8 cellular contexts compared by ENCODE assay signal in the genomic region with DNA sequence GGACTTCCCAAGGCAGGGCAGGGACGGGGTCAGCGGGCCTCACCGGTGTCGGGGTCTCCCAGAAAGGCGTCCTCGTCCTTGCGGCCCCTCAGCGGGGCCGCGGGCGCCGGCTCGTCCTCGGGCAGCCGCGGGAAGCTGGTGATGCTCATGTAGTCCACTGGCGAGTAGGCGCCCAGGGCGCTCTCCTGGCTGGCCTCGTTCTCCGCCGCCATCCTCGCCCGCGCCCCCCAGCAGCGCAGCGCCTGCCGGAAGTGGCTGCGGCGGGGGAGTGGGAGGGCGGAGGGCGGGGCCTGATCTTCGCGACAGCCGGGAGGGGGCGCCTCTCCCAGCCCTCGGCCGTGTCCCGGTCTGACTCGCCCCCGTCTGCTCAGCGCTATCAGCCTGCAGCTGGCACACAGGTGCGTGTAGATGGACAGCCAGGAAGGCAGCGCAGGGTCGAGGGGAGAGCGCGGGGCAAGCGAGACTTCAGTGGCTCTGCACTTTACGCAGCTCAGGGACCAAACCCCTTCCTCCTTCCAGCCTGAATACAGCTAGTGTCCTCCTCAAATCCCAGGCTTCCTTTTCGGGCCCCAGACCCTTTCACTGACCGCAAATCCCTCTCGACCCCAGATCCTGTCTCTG.
DNase-seq lines count a peak whose midpoint lies in the region; ATAC-seq and TF ChIP-seq lines count a peak whose summit lies in the region.

A gene with protein sequence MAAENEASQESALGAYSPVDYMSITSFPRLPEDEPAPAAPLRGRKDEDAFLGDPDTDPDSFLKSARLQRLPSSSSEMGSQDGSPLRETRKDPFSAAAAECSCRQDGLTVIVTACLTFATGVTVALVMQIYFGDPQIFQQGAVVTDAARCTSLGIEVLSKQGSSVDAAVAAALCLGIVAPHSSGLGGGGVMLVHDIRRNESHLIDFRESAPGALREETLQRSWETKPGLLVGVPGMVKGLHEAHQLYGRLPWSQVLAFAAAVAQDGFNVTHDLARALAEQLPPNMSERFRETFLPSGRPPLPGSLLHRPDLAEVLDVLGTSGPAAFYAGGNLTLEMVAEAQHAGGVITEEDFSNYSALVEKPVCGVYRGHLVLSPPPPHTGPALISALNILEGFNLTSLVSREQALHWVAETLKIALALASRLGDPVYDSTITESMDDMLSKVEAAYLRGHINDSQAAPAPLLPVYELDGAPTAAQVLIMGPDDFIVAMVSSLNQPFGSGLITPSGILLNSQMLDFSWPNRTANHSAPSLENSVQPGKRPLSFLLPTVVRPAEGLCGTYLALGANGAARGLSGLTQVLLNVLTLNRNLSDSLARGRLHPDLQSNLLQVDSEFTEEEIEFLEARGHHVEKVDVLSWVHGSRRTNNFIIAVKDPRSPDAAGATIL (minus strand): TSS at position 253 of the 621 bp plus-strand sequence. CDS start 41 bp downstream, at position 212.

- ATAC-seq in HG03460 (IDR thresholded peaks at IDR 0.05; ENCODE audit: unreplicated experiment) (peak; percentile 41), GM18519 (IDR thresholded peaks at IDR 0.05; ENCODE audit: low FRiP score, unreplicated experiment) (no peak)

- peak within 1 kb of the TSS; percentile 64 for H3K4me3 ChIP-seq in GM12875 (ENCODE audit: low read depth, low read length)

- TF ChIP-seq CTCF in GM12875 (IDR thresholded peaks at IDR 0.05; ENCODE audit: borderline replicate concordance, insufficient read depth, low read depth, low read length), result peak; percentile 76

- DNase-seq in NCI-H82 (lab: John Stamatoyannopoulos, UW), result peak; percentile 93
- DNase-seq in activated CD8-positive, alpha-beta memory T cell treated with anti-CD3 and anti-CD28 coated beads for 24 hours, result peak; percentile 95
- DNase-seq in effector CD8-positive, alpha-beta T cell (lab: John Stamatoyannopoulos, UW), result peak; percentile 83
- peak; percentile 85 for DNase-seq in medulla oblongata (ENCODE audit: extremely low spot score)
- DNase-seq in stimulated activated CD4-positive, alpha-beta T cell treated with anti-CD3 and anti-CD28 coated beads, TNF-alpha, amount 100 ng/mL, for 4 hours (ENCODE audit: low read depth in 3 of 3), result peak; percentile 82 to 85 (median 82)
